13 cellular contexts compared by ENCODE assay signal in the genomic region with DNA sequence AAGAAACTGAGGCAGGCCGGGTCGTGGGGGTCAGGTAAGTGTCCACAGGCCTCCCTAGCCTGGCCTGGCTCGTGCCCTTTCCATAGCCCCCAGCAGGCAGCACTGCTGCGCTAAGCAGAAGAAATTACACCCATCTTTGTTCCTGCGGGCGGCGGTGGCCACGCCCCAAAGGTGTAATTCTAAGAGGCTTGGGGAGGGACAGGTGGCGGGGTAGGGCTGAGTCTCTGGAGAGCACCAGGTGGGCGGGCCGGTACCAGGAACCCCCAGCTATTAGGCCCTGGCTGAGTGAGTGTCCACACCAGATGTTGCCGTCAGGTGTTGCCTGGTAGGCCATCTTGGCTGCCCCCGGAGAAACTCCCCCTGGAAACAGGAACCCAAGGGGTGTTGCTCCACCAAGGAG. TPM values are rescaled to one million over a fixed set of nuclear protein-coding genes. Genes with fewer than 3 reads are reported as not detected.
DNase-seq lines count a peak whose midpoint lies in the region; ATAC-seq and TF ChIP-seq lines count a peak whose summit lies in the region.
"Had no signal": no experiment of that assay in that cellular context is flagged by ENCODE, and none has a peak within 500 bp of the region (broad histone marks: within the 10 kb centered on the region; RNA-seq: fewer than 3 reads in every experiment).

No MANE protein-coding gene starts in this region.

- no peak overlapping the region for H2AK5ac ChIP-seq in mesendoderm (ENCODE audit: low read length)

- POLR2A ChIA-PET in WTC11 (lab: Charles Lee): no interaction called here

- no peaks in the 10 kb centered on the region for H3K79me1 ChIP-seq in mesendoderm (ENCODE audit: low read length)

- H3K4me2 ChIP-seq in mesendoderm (ENCODE audit: low read length): no peak overlapping the region

- H3K79me2 ChIP-seq in mesendoderm (ENCODE audit: control insufficient read depth, insufficient read depth, low read length): no peaks in the 10 kb centered on the region

- ATAC-seq in WTC11: peak; percentile 97
- ATAC-seq in HG03565 (IDR thresholded peaks at IDR 0.05; ENCODE audit: unreplicated experiment): no peak

- peak; percentile 82 for DNase-seq in DMS153 treated with DMSO at 0.1 percent for 48 hours (lab: John Stamatoyannopoulos, UW; ENCODE audit: unreplicated experiment)
- peak; percentile 62 for DNase-seq in NCI-H2029 (lab: John Stamatoyannopoulos, UW)
- DNase-seq in WTC11 (ENCODE audit: low spot score): peak; percentile 88
- peak; percentile 72 for DNase-seq in mesendoderm
- no peak for DNase-seq in amygdala (lab: John Stamatoyannopoulos, UW)
- no peak for DNase-seq in COLO829 (ENCODE audit: low spot score)
- DNase-seq in OCI-M2 (lab: John Stamatoyannopoulos, UW; ENCODE audit: unreplicated experiment): no peak
- DNase-seq: activated CD4-positive, alpha-beta T cell treated with anti-CD3 and anti-CD28 coated beads, Interleukin-2, amount 10 ng/mL, durations not matched to agents 7 days and 5 days; activated effector memory CD4-positive, alpha-beta T cell treated with anti-CD3 and anti-CD28 coated beads, Interleukin-2, amount 50 U/mL, for 16 hours; DMS 273 treated with DMSO at 0.1 percent for 48 hours; uterus had no signal

- H2BK15ac ChIP-seq in mesendoderm (replicated peaks; ENCODE audit: low read depth): no peak overlapping the region

- H3K27me3 ChIP-seq in mesendoderm (ENCODE audit: insufficient read depth, low read length, poor library complexity): no peaks in the 10 kb centered on the region
- H3K27me3 ChIP-seq: uterus had no signal

- H3K4me1 Mint-ChIP-seq in WTC11: peaks cover 33% of the 10 kb centered on the region

- no peak overlapping the region for H3K9ac ChIP-seq in mesendoderm (ENCODE audit: low read length)

- CTCF ChIA-PET in WTC11 (lab: Charles Lee): interaction anchor here (0.6 to 3.1 kb wide), 10 partner anchors 12 to 81 kb away, joined by 3 to 31 read pairs (median 6); partner anchors contain the start of gene STARD10

- no peak overlapping the region for H3K4ac ChIP-seq in mesendoderm (ENCODE audit: low read depth, low read length)

- H3K56ac ChIP-seq in mesendoderm (ENCODE audit: low read length): no peak overlapping the region

- WGBS in mesendoderm (ENCODE audit: extremely low coverage, insufficient coverage, low lambda C conversion rate): no CpG with 5 or more reads among the region's 13 CpGs

- no peak overlapping the region for H3K18ac ChIP-seq in mesendoderm (ENCODE audit: low read length)

- H4K5ac ChIP-seq in mesendoderm (ENCODE audit: low read length): no peak overlapping the region

- H3K27me3 Mint-ChIP-seq in WTC11 (ENCODE audit: low read depth): no peaks in the 10 kb centered on the region; the same call in 1 of the 2 replicates
- H3K27me3 Mint-ChIP-seq: activated CD4-positive, alpha-beta T cell treated with anti-CD3 and anti-CD28 coated beads, Interleukin-2, amount 10 ng/mL, durations not matched to agents 7 days and 5 days; memory B cell had no signal

- no peak overlapping the region for H3K4me3 Mint-ChIP-seq in WTC11
- H3K4me3 Mint-ChIP-seq: activated CD4-positive, alpha-beta T cell treated with anti-CD3 and anti-CD28 coated beads, Interleukin-2, amount 10 ng/mL, durations not matched to agents 7 days and 5 days; memory B cell had no signal

- H3K27ac Mint-ChIP-seq in WTC11: peak overlapping the region; percentile 93
- H3K27ac Mint-ChIP-seq: activated CD4-positive, alpha-beta T cell treated with anti-CD3 and anti-CD28 coated beads, Interleukin-2, amount 10 ng/mL, durations not matched to agents 7 days and 5 days had no signal

- no peaks in the 10 kb centered on the region for H3K9me3 Mint-ChIP-seq in WTC11
- H3K9me3 Mint-ChIP-seq: activated CD4-positive, alpha-beta T cell treated with anti-CD3 and anti-CD28 coated beads, Interleukin-2, amount 10 ng/mL, durations not matched to agents 7 days and 5 days; memory B cell had no signal

- H3K23ac ChIP-seq in mesendoderm (ENCODE audit: low read length): no peak overlapping the region

- no peak overlapping the region for H2BK5ac ChIP-seq in mesendoderm (ENCODE audit: low read length)

- H3K4me1 ChIP-seq in mesendoderm (ENCODE audit: control insufficient read depth, low read depth, low read length): no peaks in the 10 kb centered on the region

- H3K4me3 ChIP-seq in mesendoderm (ENCODE audit: low read length): no peak overlapping the region
- H3K4me3 ChIP-seq: uterus had no signal

- no peak overlapping the region for H3K27ac ChIP-seq in mesendoderm (ENCODE audit: low read depth, low read length)
- H3K27ac ChIP-seq: uterus had no signal

- TF ChIP-seq CTCF in WTC11 (IDR thresholded peaks at IDR 0.05): no peak

- H4K8ac ChIP-seq in mesendoderm (ENCODE audit: low read depth, low read length): no peak overlapping the region

- no peak overlapping the region for H2BK120ac ChIP-seq in mesendoderm (ENCODE audit: low read depth, low read length)

- no peaks in the 10 kb centered on the region for H3K36me3 ChIP-seq in mesendoderm (ENCODE audit: control insufficient read depth, insufficient read depth, low read length)
- H3K36me3 ChIP-seq: uterus had no signal

- no peaks in the 10 kb centered on the region for H3K36me3 Mint-ChIP-seq in WTC11

TF ChIP-seq in WTC11, 78 proteins besides CTCF, POLR2A, EP300 and RAD21:
- peak; percentile 46; the same call in 1 of the 2 replicates for TF ChIP-seq USF2 (CRISPR knock-in tag; IDR thresholded peaks at IDR 0.05)
- TF ChIP-seq USF1 (CRISPR knock-in tag; IDR thresholded peaks at IDR 0.05): no peak; the same call in 1 of the 2 replicates
- TF ChIP-seq SP1 (CRISPR knock-in tag; conservative IDR thresholded peaks at IDR 0.05): peak; percentile 76
- TF ChIP-seq CREM (CRISPR knock-in tag; IDR thresholded peaks at IDR 0.05): no peak
- TF ChIP-seq FOXP1 (CRISPR knock-in tag; IDR thresholded peaks at IDR 0.05; ENCODE audit: borderline replicate concordance): 0 out of 2 replicates have a peak, but pooled peaks have one; percentile 42
- TF ChIP-seq E2F4 (CRISPR knock-in tag; IDR thresholded peaks at IDR 0.05; ENCODE audit: borderline replicate concordance, low read depth): no peak
TF ChIP-seq in WTC11: peak in this region for 3.

RNA-seq across cellular contexts. Expression of gene ARAP1, which starts 12.3 kb away (rescaled TPM):
- 76.4 to 98.8 TPM (median 78.3 TPM) in 3 replicates for total RNA-seq in WTC11 (2021)
- 29.0 TPM for polyA plus RNA-seq in mesendoderm (2013, experiment 1 of 2)
- 27.5 TPM for polyA plus RNA-seq in mesendoderm (2013, experiment 2 of 2)

RNA-seq across cellular contexts. Expression of gene STARD10, which starts 29.3 kb away (rescaled TPM):
- 32.0 to 40.9 TPM (median 36.6 TPM) in 3 replicates for total RNA-seq in WTC11 (2021)
- polyA plus RNA-seq in mesendoderm (2013, experiment 1 of 2): 12.8 TPM
- 13.7 TPM for polyA plus RNA-seq in mesendoderm (2013, experiment 2 of 2)

RNA-seq across cellular contexts. Expression of gene ATG16L2, which starts 49.7 kb away (rescaled TPM):
- 22.2 to 29.0 TPM (median 28.6 TPM) in 3 replicates for total RNA-seq in WTC11 (2021)
- polyA plus RNA-seq in mesendoderm (2013, experiment 1 of 2): 2.2 TPM
- 2.3 TPM for polyA plus RNA-seq in mesendoderm (2013, experiment 2 of 2)

Comparison
In these comparisons a context has a peak if more than half of its experiments do, and no peak if none do; other contexts are left out.
1. DNase-seq: peak in DMS153 treated with DMSO at 0.1 percent for 48 hours (single experiment), NCI-H2029 (single experiment), WTC11 (single experiment) and mesendoderm (single experiment); none in amygdala (0 of 56), COLO829 (single experiment) and OCI-M2 (single experiment).